In genomic region chr14:32200368-32201195, GRCh38 we compare ENCODE assay signal across 10 cellular contexts. TPM values are rescaled to one million over a fixed set of nuclear protein-coding genes. Genes with fewer than 3 reads are reported as not detected.
DNase-seq lines count a peak whose midpoint lies in the region; ATAC-seq, FAIRE-seq and TF ChIP-seq lines count a peak whose summit lies in the region.
"Had no signal": no experiment of that assay in that cellular context is flagged by ENCODE, and none has a peak within 500 bp of the region (broad histone marks: within the 10 kb centered on the region; RNA-seq: fewer than 3 reads in every experiment).

No MANE protein-coding gene starts in this region.

- in situ Hi-C loops in K562 (cut with MboI) = loop anchor here (5.0 kb wide), 1 partner anchor 118 kb away; no protein-coding TSS in a partner anchor

- H3K4me2 ChIP-seq in K562 (ENCODE audit: insufficient read depth, low read length) = peak overlapping the region; percentile 91

- TF ChIP-seq POLR2A in K562 (conservative IDR thresholded peaks at IDR 0.05) = no peak

- 3% methylated on average over 14 of the region's 14 CpGs for whole genome bisulfite sequencing in K562 (ENCODE audit: insufficient coverage, low coverage, missing lambda C conversion rate)

- H3K4me1 ChIP-seq in HUES6 (ENCODE audit: control insufficient read depth, insufficient read depth, low read length) (peaks cover 4% of the 10 kb centered on the region; the same call in 1 of the 2 replicates), K562 (replicated peaks in 1 of 2; ENCODE audit: control insufficient read depth in 2 of 2, insufficient read depth in 2 of 2, low read length in 2 of 2) (peaks cover 3 to 8% of the 10 kb centered on the region in 2 experiments; a peak in 3 of 5 replicates), mucosa of descending colon (ENCODE audit: low read depth) (peaks cover 7% of the 10 kb centered on the region)

- H3K4me3 ChIP-seq in HUES6 (ENCODE audit: low read depth, low read length) (peak overlapping the region; percentile 73), K562 (peak overlapping the region; percentile 62), mucosa of descending colon (peak overlapping the region; percentile 42)

- POLR2A ChIA-PET in K562 (lab: Yijun Ruan, JAX) = interaction anchor here (1.4 kb wide), 1 partner anchor 123 kb away, joined by 4 read pairs; the partner anchor contains the start of gene ARHGAP5

- H3K9me1 ChIP-seq in K562 (ENCODE audit: control insufficient read depth, insufficient read depth, low read length) = no peaks in the 10 kb centered on the region

- H2AFZ ChIP-seq in K562 (ENCODE audit: low read depth, low read length) = peak overlapping the region; percentile 97

- ATAC-seq in GM18867 (IDR thresholded peaks at IDR 0.05; ENCODE audit: unreplicated experiment) = peak; percentile 16
- ATAC-seq in K562 = no peak
- no peak for ATAC-seq in mucosa of descending colon
- ATAC-seq in GM19463 (IDR thresholded peaks at IDR 0.05; ENCODE audit: unreplicated experiment) = no peak
- no peak for ATAC-seq in HG03442 (IDR thresholded peaks at IDR 0.05; ENCODE audit: unreplicated experiment)

- no peaks in the 10 kb centered on the region for H3K9me3 ChIP-seq in HUES6 (ENCODE audit: control insufficient read depth, insufficient read depth, low read depth, low read length)
- H3K9me3 ChIP-seq in K562 (replicated peaks; ENCODE audit: control insufficient read depth, insufficient read depth, low read depth, low read length) = no peaks in the 10 kb centered on the region
- no peaks in the 10 kb centered on the region for H3K9me3 ChIP-seq in mucosa of descending colon

- no peaks in the 10 kb centered on the region for H4K20me1 ChIP-seq in K562 (replicated peaks; ENCODE audit: control insufficient read depth, insufficient read depth, low read length)

- no peak for TF ChIP-seq RAD21 in K562 (CRISPR knock-in tag; conservative IDR thresholded peaks at IDR 0.05 in 1 of 2, IDR thresholded peaks at IDR 0.05 in 1 of 2)

- no peak for TF ChIP-seq CTCF in K562 (IDR thresholded peaks at IDR 0.05 in 2 of 3, conservative IDR thresholded peaks at IDR 0.05 in 1 of 3; ENCODE audit: insufficient read depth in 2 of 3, low read depth in 1 of 3, low read length in 3 of 3)
- no peak for TF ChIP-seq CTCF in mucosa of descending colon (IDR thresholded peaks at IDR 0.05)

- intact Hi-C loops in K562 (cut with micrococcal nuclease) (no loop called here), mucosa of descending colon (cut with DNase I, micrococcal nuclease) (no loop called here)

- no peaks in the 10 kb centered on the region for H3K79me2 ChIP-seq in K562 (ENCODE audit: control insufficient read depth, insufficient read depth, low read length)

- no peak overlapping the region for H3K27ac ChIP-seq in HUES6 (ENCODE audit: low read depth, low read length)
- no peak overlapping the region for H3K27ac ChIP-seq in K562 (ENCODE audit: extremely low read depth, low read depth, low read length)

- H3K27me3 ChIP-seq in HUES6 (ENCODE audit: control insufficient read depth, insufficient read depth, low read length) (0 out of 2 replicates have a peak, but pooled peaks cover 4% of the 10 kb centered on the region), K562 (ENCODE audit: control insufficient read depth in 2 of 2, insufficient read depth in 2 of 2, low read length in 2 of 2) (no peaks in the 10 kb centered on the region; a peak in 1 of 5 replicates)

- DNase-seq in K562 (ENCODE audit: extremely low read depth in 1 of 4, low spot score in 3 of 4) (no peak), mucosa of descending colon (no peak), NCI-H128 (lab: John Stamatoyannopoulos, UW; ENCODE audit: unreplicated experiment) (no peak), NCI-H146 (lab: John Stamatoyannopoulos, UW) (no peak)

- H3K9ac ChIP-seq in HUES6 (ENCODE audit: low read length) (no peak overlapping the region), K562 (ENCODE audit: insufficient read depth in 1 of 2, low read depth in 2 of 2, low read length in 2 of 2) (peak overlapping the region; percentile 53 to 92)

- H3K36me3 ChIP-seq in HUES6 (ENCODE audit: control insufficient read depth, insufficient read depth, low read length) (no peaks in the 10 kb centered on the region), K562 (ENCODE audit: control insufficient read depth, insufficient read depth, low read length) (no peaks in the 10 kb centered on the region), mucosa of descending colon (ENCODE audit: low read depth) (no peaks in the 10 kb centered on the region)

- CTCF ChIA-PET in K562 (lab: Yijun Ruan, JAX; ENCODE audit: low intra/inter-chr PET ratio) = no interaction called here

- BruUV-seq in K562 (replicated peaks; lab: Mats Ljungman, UMichigan) = no TSS peak

- no peak for TF ChIP-seq EP300 in K562 (IDR thresholded peaks at IDR 0.05; ENCODE audit: low read length)

- FAIRE-seq in K562 (lab: Jason Lieb, UNC) = no peak

TF ChIP-seq in K562, 482 proteins besides CTCF, POLR2A, EP300 and RAD21 (continues in another document):
- TF ChIP-seq TBP (optimal IDR thresholded peaks at IDR 0.05; ENCODE audit: low read depth, low read length) = peak; percentile 12
- TF ChIP-seq POLR2AphosphoS2 (IDR thresholded peaks at IDR 0.05; ENCODE audit: low read length) = no peak
- no peak for TF ChIP-seq NCOR1 (IDR thresholded peaks at IDR 0.05)
- no peak for TF ChIP-seq SIRT6 (IDR thresholded peaks at IDR 0.05; ENCODE audit: low read depth, low read length)
- no peak for TF ChIP-seq CCAR2 (IDR thresholded peaks at IDR 0.05; ENCODE audit: low read depth, low read length)
- no peak for TF ChIP-seq ZFX (CRISPR knock-in tag; IDR thresholded peaks at IDR 0.05)
- TF ChIP-seq POU5F1 (IDR thresholded peaks at IDR 0.05; ENCODE audit: borderline replicate concordance, low read depth, low read length, partially characterized antibody) = no peak
- no peak for TF ChIP-seq SUPT5H (IDR thresholded peaks at IDR 0.05)
- TF ChIP-seq PBX2 (CRISPR knock-in tag; IDR thresholded peaks at IDR 0.05; ENCODE audit: low read depth) = no peak
- TF ChIP-seq PBX2 (tag; conservative IDR thresholded peaks at IDR 0.05; ENCODE audit: low read depth) = no peak
- no peak for TF ChIP-seq HCFC1 (IDR thresholded peaks at IDR 0.05; ENCODE audit: low read depth, low read length)
- no peak for TF ChIP-seq MAFF (IDR thresholded peaks at IDR 0.05; ENCODE audit: low read length)
- no peak for TF ChIP-seq GABPA (tag; conservative IDR thresholded peaks at IDR 0.05; ENCODE audit: low read depth)

RNA-seq across cellular contexts. Expression of gene RNU6-7, which starts 1.3 kb away (rescaled TPM):
- total RNA-seq in K562 (2011; cell fraction: chromatin; rRNA removed; ENCODE audit: low replicate concordance) = not detected in 2 replicates
- not detected in 2 replicates for total RNA-seq in K562 (2011; cell fraction: nucleolus; rRNA removed)
- not detected in 2 replicates for total RNA-seq in K562 (2011; cell fraction: nucleoplasm; rRNA removed)
- total RNA-seq in K562 (2014; rRNA removed) = not detected in 2 replicates
- total RNA-seq in K562 (2014; rRNA removed; fragmentation: Illumina TruSeq; extraction: Trizol) = not detected in 2 replicates
- total RNA-seq in K562 (2015; rRNA removed; fragmentation: Illumina TruSeq; extraction: Trizol) = not detected in 2 replicates
- total RNA-seq in K562 (2021) = not detected in 2 replicates
- polyA plus RNA-seq in K562 (2011; rRNA removed) = not detected in 2 replicates
- not detected in 2 replicates for polyA plus RNA-seq in K562 (2011; cell fraction: cytosol; rRNA removed)
- polyA plus RNA-seq in K562 (2011; cell fraction: nucleus; rRNA removed) = not detected in 2 replicates
- polyA plus RNA-seq in K562 (2012) = not detected in 2 replicates
- not detected in 2 replicates for polyA plus RNA-seq in K562 (2014; fragmentation: Illumina TruSeq; extraction: Trizol)
- not detected for polyA plus RNA-seq in K562 (2014; fragmentation: Nextera tagmentation; extraction: Ambion mirVana)
- not detected in 2 replicates for polyA plus RNA-seq in K562 (2014; rRNA removed)
- not detected in 2 replicates for polyA minus RNA-seq in K562 (2011; rRNA and poly(A)+ RNA removed)
- polyA minus RNA-seq in K562 (2011; cell fraction: cytosol; rRNA and poly(A)+ RNA removed) = not detected in 2 replicates
- polyA minus RNA-seq in K562 (2011; cell fraction: nucleus; rRNA and poly(A)+ RNA removed) = under 0.01 TPM in 1 of 2 replicates, not detected in the other
- not detected for total RNA-seq in mucosa of descending colon
- total RNA-seq: activated CD8-positive, alpha-beta memory T cell treated with anti-CD3 and anti-CD28 coated beads for 36 hours; temporal lobe had no signal

RNA-seq across cellular contexts. Expression of gene RNU6-8, which starts 2.5 kb away (rescaled TPM):
- not detected in 2 replicates for total RNA-seq in K562 (2011; cell fraction: chromatin; rRNA removed; ENCODE audit: low replicate concordance)
- total RNA-seq in K562 (2011; cell fraction: nucleolus; rRNA removed) = not detected in 2 replicates
- total RNA-seq in K562 (2011; cell fraction: nucleoplasm; rRNA removed) = not detected in 2 replicates
- total RNA-seq in K562 (2014; rRNA removed) (not detected in 2 replicates), K562 (2014; rRNA removed; fragmentation: Illumina TruSeq; extraction: Trizol) (not detected in 2 replicates), K562 (2015; rRNA removed; fragmentation: Illumina TruSeq; extraction: Trizol) (not detected in 2 replicates), K562 (2021) (not detected in 2 replicates), mucosa of descending colon (not detected)
- polyA plus RNA-seq in K562 (2011; rRNA removed) (not detected in 2 replicates), K562 (2014; fragmentation: Illumina TruSeq; extraction: Trizol) (not detected in 2 replicates), K562 (2014; fragmentation: Nextera tagmentation; extraction: Ambion mirVana) (not detected), K562 (2014; rRNA removed) (not detected in 2 replicates)
- not detected in 2 replicates for polyA plus RNA-seq in K562 (2011; cell fraction: cytosol; rRNA removed)
- not detected in 2 replicates for polyA plus RNA-seq in K562 (2011; cell fraction: nucleus; rRNA removed)
- polyA plus RNA-seq in K562 (2012) = not detected in 2 replicates
- not detected in 2 replicates for polyA minus RNA-seq in K562 (2011; rRNA and poly(A)+ RNA removed)
- not detected in 2 replicates for polyA minus RNA-seq in K562 (2011; cell fraction: cytosol; rRNA and poly(A)+ RNA removed)
- polyA minus RNA-seq in K562 (2011; cell fraction: nucleus; rRNA and poly(A)+ RNA removed) = under 0.01 TPM in 1 of 2 replicates, not detected in the other
- total RNA-seq: activated CD8-positive, alpha-beta memory T cell treated with anti-CD3 and anti-CD28 coated beads for 36 hours; temporal lobe had no signal
